Comparison of ENCODE assay signal across 20 cellular contexts in the genomic region with DNA sequence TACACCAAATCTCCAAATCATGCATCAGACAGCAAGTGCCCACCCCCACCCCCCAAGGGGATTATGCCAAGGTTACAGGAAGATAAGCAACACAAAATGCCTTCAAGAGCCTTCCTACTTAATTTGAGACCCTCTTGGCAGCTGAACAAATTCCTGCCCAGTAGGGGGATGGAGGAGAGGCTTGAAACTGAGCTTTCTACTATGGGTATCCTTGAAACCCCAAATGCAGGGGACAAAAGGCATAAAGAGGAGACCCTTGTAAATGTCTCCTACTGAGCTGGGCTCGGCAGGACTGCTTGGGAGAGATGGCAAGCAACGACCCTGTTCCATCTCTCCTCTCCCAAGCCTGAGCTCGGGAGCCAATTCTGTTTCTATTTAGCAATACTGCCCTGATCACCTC. TPM values are rescaled to one million over a fixed set of nuclear protein-coding genes. Genes with fewer than 3 reads are reported as not detected.
DNase-seq lines count a peak whose midpoint lies in the region; ATAC-seq and TF ChIP-seq lines count a peak whose summit lies in the region.
"Had no signal": no experiment of that assay in that cellular context is flagged by ENCODE, and none has a peak within 500 bp of the region (broad histone marks: within the 10 kb centered on the region; RNA-seq: fewer than 3 reads in every experiment).

No MANE protein-coding gene starts in this region.

- H3F3A ChIP-seq in Loucy (ENCODE audit: low read depth): no peaks in the 10 kb centered on the region

- H3K9me3 ChIP-seq in Loucy (ENCODE audit: insufficient read depth, low read depth, low read length) (no peaks in the 10 kb centered on the region), psoas muscle (no peaks in the 10 kb centered on the region)
- H3K9me3 ChIP-seq: left lung had no signal

- peak overlapping the region; percentile 87 for H3K4me3 ChIP-seq in Loucy (ENCODE audit: low read length, poor library complexity, severe bottlenecking)
- H3K4me3 ChIP-seq in psoas muscle: peak overlapping the region; percentile 94
- H3K4me3 ChIP-seq: left lung had no signal

- DNase-seq in activated T-cell treated with anti-CD3 and anti-CD28 coated beads, Interleukin-2, amount 50 U/mL, for 4 hours: no peak
- no peak for DNase-seq in activated T-cell treated with anti-CD3 and anti-CD28 coated beads, Interleukin-2, amount 50 U/mL, for 1 hour
- no peak for DNase-seq in effector memory CD8-positive, alpha-beta T cell
- DNase-seq in psoas muscle: no peak
- DNase-seq in midbrain (lab: John Stamatoyannopoulos, UW): no peak
- no peak for DNase-seq in glomerular visceral epithelial cell (ENCODE audit: extremely low spot score)
- DNase-seq: Karpas-422; NCI-H1105; NCI-H748 treated with DMSO at 0.1 percent for 48 hours; stimulated activated CD4-positive, alpha-beta T cell treated with anti-CD3 and anti-CD28 coated beads, Interleukin-15, amount 100 ng/mL, for 24 hours; stimulated activated naive CD4-positive, alpha-beta T cell treated with Interleukin-2 at 50 U/mL for 16 hours had no signal

- peak overlapping the region; percentile 97 for H3K27ac ChIP-seq in psoas muscle
- H3K27ac ChIP-seq: left lung, VCaP had no signal

- peak overlapping the region in 1 of 2 donors; percentile 44 for H3K27ac Mint-ChIP-seq in effector memory CD8-positive, alpha-beta T cell
- H3K27ac Mint-ChIP-seq: activated T-helper 1 cell treated with anti-CD3 and anti-CD28 coated beads, Interleukin-12 subunit alpha, Interleukin-12 subunit beta, Interleukin-2, Interleukin-4 antibody, amounts not matched to agents 30 ng/mL and 10 ng/mL and 1 ng/mL, durations not matched to agents 14 hours and 24 hours and 36 hours had no signal

- peaks cover 15% of the 10 kb centered on the region for H3K36me3 Mint-ChIP-seq in activated T-cell treated with anti-CD3 and anti-CD28 coated beads, Interleukin-2, amount 50 U/mL, for 4 hours (ENCODE audit: insufficient read depth)
- peaks cover 37% of the 10 kb centered on the region for H3K36me3 Mint-ChIP-seq in effector memory CD8-positive, alpha-beta T cell (ENCODE audit: insufficient read depth)

- peak overlapping the region; percentile 96 for H3K4me2 ChIP-seq in Loucy (ENCODE audit: low read depth, low read length, poor library complexity, severe bottlenecking)

- peaks cover 81% of the 10 kb centered on the region for H3K4me1 Mint-ChIP-seq in activated T-cell treated with anti-CD3 and anti-CD28 coated beads, Interleukin-2, amount 50 U/mL, for 4 hours (ENCODE audit: low read depth)
- peaks cover 78 to 83% of the 10 kb centered on the region in 2 donors for H3K4me1 Mint-ChIP-seq in effector memory CD8-positive, alpha-beta T cell (ENCODE audit: low read depth in 2 of 2)

- no peak for TF ChIP-seq CTCF in Loucy (conservative IDR thresholded peaks at IDR 0.05; ENCODE audit: low read length)
- no peak for TF ChIP-seq CTCF in psoas muscle (IDR thresholded peaks at IDR 0.05)

- peak overlapping the region; percentile 44 for H3K9ac ChIP-seq in Loucy (ENCODE audit: low read depth, low read length, poor library complexity, severe bottlenecking)

- no peaks in the 10 kb centered on the region for H3K9me2 ChIP-seq in Loucy (replicated peaks; ENCODE audit: low read depth, low read length)

- no peaks in the 10 kb centered on the region for H3K9me3 Mint-ChIP-seq in activated T-cell treated with anti-CD3 and anti-CD28 coated beads, Interleukin-2, amount 50 U/mL, for 4 hours
- no peaks in the 10 kb centered on the region for H3K9me3 Mint-ChIP-seq in effector memory CD8-positive, alpha-beta T cell
- H3K9me3 Mint-ChIP-seq: activated T-helper 1 cell treated with anti-CD3 and anti-CD28 coated beads, Interleukin-12 subunit alpha, Interleukin-12 subunit beta, Interleukin-2, Interleukin-4 antibody, amounts not matched to agents 30 ng/mL and 10 ng/mL and 1 ng/mL, durations not matched to agents 14 hours and 24 hours and 36 hours had no signal

- H3K4me3 Mint-ChIP-seq in activated T-cell treated with anti-CD3 and anti-CD28 coated beads, Interleukin-2, amount 50 U/mL, for 4 hours: peak overlapping the region; percentile 57
- H3K4me3 Mint-ChIP-seq in effector memory CD8-positive, alpha-beta T cell: peak overlapping the region; percentile 8 to 34
- H3K4me3 Mint-ChIP-seq: activated T-helper 1 cell treated with anti-CD3 and anti-CD28 coated beads, Interleukin-12 subunit alpha, Interleukin-12 subunit beta, Interleukin-2, Interleukin-4 antibody, amounts not matched to agents 30 ng/mL and 10 ng/mL and 1 ng/mL, durations not matched to agents 14 hours and 24 hours and 36 hours had no signal

- H3K27me3 ChIP-seq in Loucy (ENCODE audit: insufficient read depth, low read length, poor library complexity, severe bottlenecking) (no peaks in the 10 kb centered on the region), psoas muscle (ENCODE audit: insufficient read depth in 3 of 3, low read length in 2 of 3) (no peaks in the 10 kb centered on the region)

- 22 to 44% (median 39%) methylated on average over 3 of the region's 3 CpGs for WGBS in psoas muscle, 3 donors

- H3K4me1 ChIP-seq in Loucy (ENCODE audit: insufficient read depth, low read length, poor library complexity, severe bottlenecking): peaks cover 82% of the 10 kb centered on the region
- peaks cover 67% of the 10 kb centered on the region for H3K4me1 ChIP-seq in psoas muscle

- intact Hi-C loops in psoas muscle (cut with DNase I): loop anchor here in 1 of 2 donors (5.0 kb wide), 1 partner anchor 168 kb away; no protein-coding TSS in a partner anchor

- ATAC-seq in activated T-cell treated with anti-CD3 and anti-CD28 coated beads, Interleukin-2, amount 50 U/mL, for 4 hours: no peak
- no peak for ATAC-seq in effector memory CD8-positive, alpha-beta T cell (replicated peaks)
- ATAC-seq in psoas muscle (no peak), GM18517 (IDR thresholded peaks at IDR 0.05; ENCODE audit: unreplicated experiment) (no peak)
- ATAC-seq: HCT116, left lung had no signal

- no peaks in the 10 kb centered on the region for H3K27me3 Mint-ChIP-seq in activated T-cell treated with anti-CD3 and anti-CD28 coated beads, Interleukin-2, amount 50 U/mL, for 4 hours (ENCODE audit: low read depth)
- H3K27me3 Mint-ChIP-seq in effector memory CD8-positive, alpha-beta T cell: no peaks in the 10 kb centered on the region

- no peak overlapping the region for H2AFZ ChIP-seq in Loucy (ENCODE audit: low read length)

- peaks cover 78% of the 10 kb centered on the region for H3K79me2 ChIP-seq in Loucy (ENCODE audit: insufficient read depth, low read length)

- no peaks in the 10 kb centered on the region for H3K36me3 ChIP-seq in Loucy (ENCODE audit: insufficient read depth, low read length)
- H3K36me3 ChIP-seq in psoas muscle (ENCODE audit: insufficient read depth in 1 of 2, low read depth in 1 of 2): peaks cover 0 to 24% of the 10 kb centered on the region in 2 donors

- H4K20me1 ChIP-seq in Loucy (ENCODE audit: insufficient read depth, low read length, poor library complexity, severe bottlenecking): peaks cover 44% of the 10 kb centered on the region

RNA-seq across cellular contexts. Expression of a gene that starts 3.5 kb away (rescaled TPM):
- total RNA-seq in activated T-cell treated with anti-CD3 and anti-CD28 coated beads, Interleukin-2, amount 50 U/mL, for 4 hours: 10 to 100 TPM; 32.2 to 36.6 (median 32.4) TPM
- 10 to 100 TPM; 54.1 to 87.7 (median 67.4) TPM for total RNA-seq in psoas muscle
- polyA plus RNA-seq in psoas muscle: 10 to 100 TPM; 19.8 to 42.9 (median 25.7) TPM

RNA-seq across cellular contexts. Expression of a gene that starts 34.2 kb away (rescaled TPM):
- 10 to 100 TPM; 14.6 to 23.0 (median 19.0) TPM for total RNA-seq in activated T-cell treated with anti-CD3 and anti-CD28 coated beads, Interleukin-2, amount 50 U/mL, for 4 hours
- 1 to 10 TPM; 5.9 to 8.3 (median 6.4) TPM for total RNA-seq in psoas muscle
- polyA plus RNA-seq in psoas muscle: 10 to 100 TPM in 1 of 3 donors, 1 to 10 TPM in 2; 5.3 to 20.5 (median 5.5) TPM

RNA-seq across cellular contexts. Expression of a gene that starts 40.5 kb away (rescaled TPM):
- total RNA-seq in activated T-cell treated with anti-CD3 and anti-CD28 coated beads, Interleukin-2, amount 50 U/mL, for 4 hours: under 1 TPM in 2 of 3 donors, not detected in 1; 0.20 to 0.24 TPM
- under 1 TPM in 3 of 4 donors, not detected in 1; 0.16 to 0.32 (median 0.23) TPM for total RNA-seq in psoas muscle
- under 1 TPM in 2 of 3 donors, not detected in 1; 0.05 to 0.23 TPM for polyA plus RNA-seq in psoas muscle
- total RNA-seq: chondrocyte, HT-29, RPMI7951 had no signal

RNA-seq across cellular contexts. Expression of a gene that starts 59.5 kb away (rescaled TPM):
- total RNA-seq in activated T-cell treated with anti-CD3 and anti-CD28 coated beads, Interleukin-2, amount 50 U/mL, for 4 hours: 100 to 1,000 TPM in 1 of 3 donors, 10 to 100 TPM in 2; 84.5 to 107 (median 93.4) TPM
- 100 to 1,000 TPM; 140 to 174 (median 151) TPM for total RNA-seq in psoas muscle
- 10 to 100 TPM; 28.3 to 53.2 (median 35.3) TPM for polyA plus RNA-seq in psoas muscle
